ENCODE assay signal across 9 cellular contexts in genomic region chr5:77168187-77168883, GRCh38. TPM values are rescaled to one million over a fixed set of nuclear protein-coding genes. Genes with fewer than 3 reads are reported as not detected.
DNase-seq lines count a peak whose midpoint lies in the region; ATAC-seq, FAIRE-seq and TF ChIP-seq lines count a peak whose summit lies in the region.
"Had no signal": no experiment of that assay in that cellular context is flagged by ENCODE, and none has a peak within 500 bp of the region (broad histone marks: within the 10 kb centered on the region; RNA-seq: fewer than 3 reads in every experiment).

No MANE protein-coding gene starts in this region.

- no peak overlapping the region for H3K4me3 ChIP-seq in bronchial epithelial cell (ENCODE audit: low read depth, low read length)
- no peak overlapping the region for H3K4me3 ChIP-seq in left lung
- no peak overlapping the region for H3K4me3 ChIP-seq in upper lobe of left lung

- peak; percentile 67 for ATAC-seq in left lung
- ATAC-seq in upper lobe of left lung (ENCODE audit: low FRiP score in 2 of 2): peak; percentile 44 to 52
- no peak for ATAC-seq in GM19324 (IDR thresholded peaks at IDR 0.05; ENCODE audit: low FRiP score, unreplicated experiment)

- DNase-seq in NCI-H1105 treated with DMSO at 0.1 percent for 48 hours (lab: John Stamatoyannopoulos, UW) (peak; percentile 25), NCI-H1105 (lab: John Stamatoyannopoulos, UW) (no peak), bronchial epithelial cell (ENCODE audit: low read depth) (no peak), left lung (peak; percentile 42 to 78), upper lobe of left lung (peak; percentile 63 to 74), GM19239 (ENCODE audit: insufficient read length, low spot score) (no peak), NCI-H526 (lab: John Stamatoyannopoulos, UW) (no peak)
- DNase-seq: activated effector memory CD4-positive, alpha-beta T cell treated with anti-CD3 and anti-CD28 coated beads, Interleukin-2, amount 50 U/mL, for 16 hours had no signal

- FAIRE-seq in bronchial epithelial cell (lab: Jason Lieb, UNC) (peak; percentile 50), GM19239 (lab: Jason Lieb, UNC) (no peak)

- intact Hi-C loops in left lung (cut with DNase I): no loop called here

- no peaks in the 10 kb centered on the region for H3K36me3 ChIP-seq in bronchial epithelial cell (ENCODE audit: control insufficient read depth, insufficient read depth, low read length)
- H3K36me3 ChIP-seq in left lung: no peaks in the 10 kb centered on the region
- no peaks in the 10 kb centered on the region for H3K36me3 ChIP-seq in upper lobe of left lung

- H3K27ac ChIP-seq in left lung: peak overlapping the region in 1 of 2 donors; percentile 57
- H3K27ac ChIP-seq in upper lobe of left lung: peak overlapping the region in 3 of 4 donors; percentile 0 to 49 (median 28)

- no peak for TF ChIP-seq POLR2A in upper lobe of left lung (IDR thresholded peaks at IDR 0.05)

- H3K27me3 ChIP-seq in bronchial epithelial cell (ENCODE audit: control insufficient read depth, insufficient read depth, low read length) (peaks cover 2% of the 10 kb centered on the region), left lung (no peaks in the 10 kb centered on the region), upper lobe of left lung (no peaks in the 10 kb centered on the region)

- TF ChIP-seq CTCF in bronchial epithelial cell (IDR thresholded peaks at IDR 0.05; ENCODE audit: insufficient read depth, low read length, severe bottlenecking): no peak
- TF ChIP-seq CTCF in left lung (IDR thresholded peaks at IDR 0.05): no peak
- no peak for TF ChIP-seq CTCF in upper lobe of left lung (IDR thresholded peaks at IDR 0.05)

- peaks cover 4 to 16% of the 10 kb centered on the region in 2 donors for H3K4me1 ChIP-seq in left lung
- H3K4me1 ChIP-seq in upper lobe of left lung: peaks cover 17 to 22% (median 19%) of the 10 kb centered on the region in 4 donors

- 6 to 41% methylated on average over 2 to 9 of the region's 9 CpGs for WGBS in upper lobe of left lung, 2 donors

- H3K9me3 ChIP-seq in left lung: no peaks in the 10 kb centered on the region
- H3K9me3 ChIP-seq in upper lobe of left lung: no peaks in the 10 kb centered on the region

- no peak for TF ChIP-seq EP300 in upper lobe of left lung (IDR thresholded peaks at IDR 0.05)

RNA-seq across cellular contexts. Expression of gene PDE8B, which starts 42.1 kb away (rescaled TPM):
- total RNA-seq in bronchial epithelial cell (under 0.01 TPM in 1 of 2 replicates, not detected in the other), left lung (1 to 10 TPM; 3.3 to 3.6 TPM), upper lobe of left lung (10 to 100 TPM in 3 of 6 donors, 1 to 10 TPM in 3; 5.8 to 21.9 (median 9.7) TPM)

Comparison
In these comparisons a context has a peak if more than half of its experiments do, and no peak if none do; other contexts are left out.
1. DNase-seq: peak in NCI-H1105 treated with DMSO at 0.1 percent for 48 hours (single experiment), left lung (2 of 2) and upper lobe of left lung (2 of 2); none in NCI-H1105 (single experiment), bronchial epithelial cell (single experiment), GM19239 (single experiment) and NCI-H526 (0 of 2).